Comparison of ENCODE assay signal across 24 cellular contexts in the genomic region with DNA sequence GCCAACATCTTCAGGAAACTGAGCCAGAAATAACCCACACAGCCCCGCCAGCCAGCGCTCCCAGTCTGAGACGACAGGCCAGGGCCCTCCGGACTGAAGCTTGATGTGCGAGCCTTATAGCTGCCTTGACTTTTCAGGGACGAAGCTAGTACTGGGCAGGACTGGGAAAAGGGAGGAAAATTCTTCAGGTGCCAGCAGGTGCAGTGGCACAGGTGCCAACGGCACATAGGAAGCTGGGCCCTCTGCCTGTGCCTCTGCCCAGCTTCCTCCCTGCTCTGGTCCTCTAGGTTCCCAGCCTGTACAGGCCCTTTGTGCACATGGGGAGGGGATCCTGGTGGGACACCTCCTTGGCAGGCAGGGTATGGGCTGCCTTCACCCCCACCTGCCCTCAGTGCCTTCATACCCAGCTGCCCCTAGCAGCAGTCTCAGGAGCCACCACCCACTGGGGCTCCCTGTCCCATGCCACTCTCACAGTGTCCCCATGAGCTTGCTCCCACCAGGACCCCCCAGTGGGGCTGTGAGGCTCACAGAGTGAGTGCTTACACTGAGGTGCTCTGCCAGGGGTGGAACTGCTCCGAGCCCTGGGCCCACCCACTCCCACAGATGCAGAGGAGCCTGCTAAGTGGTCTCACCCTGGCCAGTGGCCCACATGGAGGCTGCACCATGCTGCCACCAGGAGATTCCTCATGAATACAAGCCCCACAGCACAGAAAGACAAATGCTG.
"Had no signal": no experiment of that assay in that cellular context is flagged by ENCODE, and none has a peak within 500 bp of the region (broad histone marks: within the 10 kb centered on the region; RNA-seq: fewer than 3 reads in every experiment).

No MANE protein-coding gene starts in this region.

- ATAC-seq: K562 had no signal

- H3K27ac ChIP-seq: HL-60, KMS-11, SJSA1, SK-N-MC had no signal

- H3K4me3 ChIP-seq: K562, SJSA1, SK-N-MC had no signal

- H3K4me2 ChIP-seq: KMS-11 had no signal

- H3K27ac Mint-ChIP-seq: IgD-negative memory B cell had no signal

- H3K27me3 Mint-ChIP-seq: IgD-negative memory B cell had no signal

- H3K4me1 ChIP-seq: SJSA1 had no signal

- H3K27me3 ChIP-seq: SJSA1 had no signal

- H3K9me3 ChIP-seq: SJSA1 had no signal

- DNase-seq: Kasumi-1, MM.1S, NCI-H1092 treated with DMSO at 0.1 percent for 48 hours, NCI-H1436, NCI-H187, NCI-H2029, NCI-H2081 treated with DMSO at 0.1 percent for 48 hours, NCI-H2171, NCI-H226, NCI-H446, NCI-H510A, NCI-H69, NCI-H774, Right ventricle myocardium superior, RPMI8226, SIG-M5 had no signal

- H3K4me1 Mint-ChIP-seq: IgD-negative memory B cell had no signal

- H3K36me3 Mint-ChIP-seq: IgD-negative memory B cell had no signal

- FAIRE-seq: HTR-8/SVneo, K562, RCC 7860 had no signal

- H3K9ac ChIP-seq: KMS-11 had no signal

- H3K36me3 ChIP-seq: SJSA1 had no signal

- H3K9me3 Mint-ChIP-seq: IgD-negative memory B cell had no signal
